Comparison of ENCODE assay signal across 1 cellular context in genomic region chr10:90930971-90931841, GRCh38.
TF ChIP-seq lines count a peak whose summit lies in the region.

No MANE protein-coding gene starts in this region.

TF ChIP-seq in GM23338, 12 proteins besides CTCF, POLR2A, EP300 and RAD21 (continued from another document):
- TF ChIP-seq ZNF462 (CRISPR knock-in tag; IDR thresholded peaks at IDR 0.05) (no peak), ZNF331 (CRISPR knock-in tag; IDR thresholded peaks at IDR 0.05; ENCODE audit: low read depth) (no peak), STAT1 (IDR thresholded peaks at IDR 0.05; ENCODE audit: unreplicated experiment) (no peak), ZNF114 (CRISPR knock-in tag; IDR thresholded peaks at IDR 0.05) (no peak)
